1 cellular context compared by ENCODE assay signal in the genomic region with DNA sequence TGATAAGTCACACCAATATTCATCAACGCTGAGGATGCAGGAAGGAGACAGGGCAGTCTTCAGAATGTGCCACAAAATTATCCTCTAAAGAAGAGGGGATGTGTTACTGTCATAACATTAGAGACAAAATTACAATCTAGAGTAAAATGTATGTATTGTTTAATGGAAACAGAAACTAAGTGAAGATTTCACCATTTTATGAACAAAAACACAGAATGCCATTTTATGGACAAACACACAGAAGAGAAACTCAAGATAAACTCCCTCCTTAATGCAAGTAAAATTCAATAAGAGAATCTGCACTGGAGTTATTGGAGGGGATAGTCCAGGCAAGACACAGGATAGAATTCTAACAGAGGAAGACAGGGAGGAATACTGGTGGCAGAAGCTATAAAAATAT.
TF ChIP-seq lines count a peak whose summit lies in the region.

No MANE protein-coding gene starts in this region.

TF ChIP-seq in A549, 52 proteins besides CTCF, POLR2A, EP300 and RAD21 (continued from another document):
- TF ChIP-seq USF2 (IDR thresholded peaks at IDR 0.05) (no peak), POLR2AphosphoS2 (conservative IDR thresholded peaks at IDR 0.05; ENCODE audit: low read length) (no peak), ELK1 (IDR thresholded peaks at IDR 0.05; ENCODE audit: low read depth, low read length) (no peak)
